Comparison of ENCODE assay signal across 12 cellular contexts in the genomic region with DNA sequence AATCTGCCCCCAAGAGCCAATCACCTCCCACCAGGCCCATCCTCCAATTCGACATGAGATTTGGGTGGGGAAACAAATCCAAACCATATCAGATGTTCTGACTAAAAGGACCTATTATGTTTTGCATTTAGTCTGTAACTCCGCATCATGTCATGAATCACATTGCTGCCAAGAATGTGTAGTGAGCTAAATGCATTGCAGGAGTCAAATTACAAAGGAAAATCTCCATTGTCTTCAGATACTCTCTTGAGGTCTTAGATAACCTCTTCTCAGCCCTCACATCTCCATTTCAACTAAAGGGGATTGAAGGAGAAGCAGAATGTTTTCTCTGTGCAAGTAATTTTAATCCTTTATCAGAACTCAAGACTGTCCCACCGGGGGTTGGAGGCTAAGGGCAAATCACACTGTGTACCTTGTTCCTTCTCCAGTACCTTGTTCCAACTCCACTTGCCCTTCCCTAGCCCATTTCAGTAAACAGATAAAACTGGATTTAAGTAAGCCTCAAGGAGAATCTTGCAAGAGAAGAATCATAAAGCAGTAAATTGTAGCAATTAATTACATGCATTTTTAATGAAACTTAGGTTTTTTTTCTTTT. TPM values are rescaled to one million over a fixed set of nuclear protein-coding genes. Genes with fewer than 3 reads are reported as not detected.
A peak's percentile ranks its signal among the peaks of the same experiment; 100 is the strongest.
DNase-seq lines count a peak whose midpoint lies in the region; ATAC-seq and TF ChIP-seq lines count a peak whose summit lies in the region.
"Had no signal": no experiment of that assay in that cellular context is flagged by ENCODE, and none has a peak within 500 bp of the region (broad histone marks: within the 10 kb centered on the region; RNA-seq: fewer than 3 reads in every experiment).

No MANE protein-coding gene starts in this region.

- ATAC-seq in Right ventricle myocardium inferior (peak; percentile 80), heart left ventricle (no peak), HG03342 (IDR thresholded peaks at IDR 0.05; ENCODE audit: unreplicated experiment) (no peak), HG03469 (IDR thresholded peaks at IDR 0.05; ENCODE audit: unreplicated experiment) (no peak), HG03354 (IDR thresholded peaks at IDR 0.05; ENCODE audit: poor library complexity, severe bottlenecking, unreplicated experiment) (no peak)

- H3K9me2 ChIP-seq in PC-9 (ENCODE audit: insufficient read depth), result no peaks in the 10 kb centered on the region; the same call in 1 of the 2 replicates

- TF ChIP-seq POLR2A in heart left ventricle (IDR thresholded peaks at IDR 0.05), result no peak
- no peak for TF ChIP-seq POLR2A in testis (IDR thresholded peaks at IDR 0.05)

- H3K4me1 ChIP-seq in heart left ventricle (no peaks in the 10 kb centered on the region), PC-9 (replicated peaks; ENCODE audit: insufficient read depth) (no peaks in the 10 kb centered on the region), testis (peaks cover 9% of the 10 kb centered on the region)
- H3K4me1 ChIP-seq: thyroid gland had no signal

- intact Hi-C loops in Right ventricle myocardium inferior (cut with DNase I), result no loop called here
- intact Hi-C loops in heart left ventricle (cut with DNase I), result loop anchor here in 4 of 10 donors (10.0 kb wide), 2 partner anchors 146 to 1056 kb away; a partner anchor contains a TSS
- intact Hi-C loops in PC-9 (cut with micrococcal nuclease; ENCODE audit: unreplicated experiment), result no loop called here
- intact Hi-C loops in testis (cut with DNase I; ENCODE audit: low total_unique reads), result loop anchor here (10.0 kb wide), 1 partner anchor 256 kb away; no protein-coding TSS in a partner anchor

- H3K27me3 ChIP-seq in heart left ventricle (no peaks in the 10 kb centered on the region), PC-9 (ENCODE audit: insufficient read depth, low read depth) (no peaks in the 10 kb centered on the region), testis (no peaks in the 10 kb centered on the region)
- H3K27me3 ChIP-seq: thyroid gland had no signal

- H3K9me3 ChIP-seq in heart left ventricle, result peaks cover 0 to 5% (median 0%) of the 10 kb centered on the region in 12 donors
- H3K9me3 ChIP-seq in PC-9 (ENCODE audit: insufficient read depth, low read depth), result 0 out of 2 replicates have a peak, but pooled peaks cover 8% of the 10 kb centered on the region
- H3K9me3 ChIP-seq in testis, result no peaks in the 10 kb centered on the region
- H3K9me3 ChIP-seq: thyroid gland had no signal

- H2AFZ ChIP-seq in PC-9, result peak overlapping the region; percentile 4; the same call in 1 of the 2 replicates

- no peaks in the 10 kb centered on the region for H3F3A ChIP-seq in PC-9 (ENCODE audit: insufficient read depth, low read depth)

- H3K4me3 ChIP-seq in heart left ventricle, result no peak overlapping the region
- no peak overlapping the region for H3K4me3 ChIP-seq in PC-9
- no peak overlapping the region for H3K4me3 ChIP-seq in testis
- H3K4me3 ChIP-seq: thyroid gland had no signal

- no peak for TF ChIP-seq CTCF in heart left ventricle (IDR thresholded peaks at IDR 0.05)
- TF ChIP-seq CTCF in PC-9 (conservative IDR thresholded peaks at IDR 0.05), result no peak
- no peak for TF ChIP-seq CTCF in testis (IDR thresholded peaks at IDR 0.05)

- H3K27ac ChIP-seq in heart left ventricle, result no peak overlapping the region
- H3K27ac ChIP-seq in PC-9, result no peak overlapping the region
- peak overlapping the region in 1 of 2 donors; percentile 47 for H3K27ac ChIP-seq in testis
- H3K27ac ChIP-seq: thyroid gland had no signal

- POLR2A ChIA-PET in PC-9 (lab: Charles Lee; ENCODE audit: unreplicated experiment), result no interaction called here

- 39 to 57% (median 54%) methylated on average over 3 of the region's 3 CpGs for WGBS in heart left ventricle, 4 donors
- WGBS in testis, 2 donors, result 46 to 48% methylated on average over 3 of the region's 3 CpGs

- H3K36me3 ChIP-seq in heart left ventricle (no peaks in the 10 kb centered on the region), PC-9 (ENCODE audit: low read depth) (no peaks in the 10 kb centered on the region), testis (ENCODE audit: low read depth, missing control alignments) (no peaks in the 10 kb centered on the region)
- H3K36me3 ChIP-seq: thyroid gland had no signal

- CTCF ChIA-PET in PC-9 (lab: Charles Lee), result no interaction called here

- H3K4me2 ChIP-seq in PC-9, result no peak overlapping the region

- DNase-seq in Right ventricle myocardium inferior (ENCODE audit: missing footprints), result no peak
- DNase-seq in heart left ventricle, result no peak
- DNase-seq in PC-9, result peak in 1 of 2 experiments; percentile 43
- DNase-seq in fibroblast of gingiva (ENCODE audit: low read depth), result peak; percentile 44
- peak; percentile 43 for DNase-seq in testis
- DNase-seq: effector memory CD4-positive, alpha-beta T cell; retina; T-helper 9 cell; thyroid gland had no signal

- H3K79me2 ChIP-seq in PC-9 (ENCODE audit: low read depth), result no peaks in the 10 kb centered on the region

- no peaks in the 10 kb centered on the region for H4K20me1 ChIP-seq in PC-9 (ENCODE audit: insufficient read depth)

- no TSS peak for BruUV-seq in PC-9 (replicated peaks; lab: Mats Ljungman, UMichigan)

RNA-seq across cellular contexts. Expression of a gene that starts 34.1 kb away (rescaled TPM):
- 9.5 TPM for total RNA-seq in Right ventricle myocardium inferior
- 1 to 10 TPM; 5.4 to 9.6 (median 8.5) TPM for total RNA-seq in heart left ventricle
- 1 to 10 TPM; 5.4 to 6.7 TPM for polyA plus RNA-seq in heart left ventricle
- 16.3 and 20.2 TPM in 2 replicates for total RNA-seq in PC-9 (2021)
- total RNA-seq in testis, result 10 to 100 TPM; 12.8 to 16.9 TPM
- polyA plus RNA-seq in testis (ENCODE audit: insufficient read depth, low read depth, low replicate concordance), result 16.1 TPM

RNA-seq across cellular contexts. Expression of a gene that starts 35.4 kb away (rescaled TPM):
- total RNA-seq in Right ventricle myocardium inferior, result 5.5 TPM
- 10 to 100 TPM in 2 of 9 donors, 1 to 10 TPM in 7; 3.9 to 19.4 (median 5.5) TPM for total RNA-seq in heart left ventricle
- polyA plus RNA-seq in heart left ventricle, result 1 to 10 TPM; 1.6 to 1.8 TPM
- 18.4 and 27.4 TPM in 2 replicates for total RNA-seq in PC-9 (2021)
- 10 to 100 TPM; 14.1 to 14.7 TPM for total RNA-seq in testis
- polyA plus RNA-seq in testis (ENCODE audit: insufficient read depth, low read depth, low replicate concordance), result 7.1 TPM

Comparison
In these comparisons a context has a peak if more than half of its experiments do, and no peak if none do; other contexts are left out.
1. DNase-seq: peak in fibroblast of gingiva (single experiment) and testis (single experiment); none in Right ventricle myocardium inferior (single experiment) and heart left ventricle (0 of 5).